Comparison of ENCODE assay signal across 22 cellular contexts in genomic region chr14:61338457-61338856, GRCh38. TPM values are rescaled to one million over a fixed set of nuclear protein-coding genes. Genes with fewer than 3 reads are reported as not detected.
A peak's percentile ranks its signal among the peaks of the same experiment; 100 is the strongest.
DNase-seq lines count a peak whose midpoint lies in the region; ATAC-seq, FAIRE-seq and TF ChIP-seq lines count a peak whose summit lies in the region.
"Had no signal": no experiment of that assay in that cellular context is flagged by ENCODE, and none has a peak within 500 bp of the region (broad histone marks: within the 10 kb centered on the region; RNA-seq: fewer than 3 reads in every experiment).

No MANE protein-coding gene starts in this region.

- H3K27me3 ChIP-seq in CD4-positive, alpha-beta T cell (ENCODE audit: control insufficient read depth, insufficient read depth, low read length): no peaks in the 10 kb centered on the region
- H3K27me3 ChIP-seq in DND-41 (ENCODE audit: insufficient read depth, low read length, poor library complexity) (no peaks in the 10 kb centered on the region), keratinocyte (ENCODE audit: control insufficient read depth, extremely low read depth, insufficient read depth, low read length) (no peaks in the 10 kb centered on the region), PC-9 (ENCODE audit: insufficient read depth, low read depth) (no peaks in the 10 kb centered on the region)
- H3K27me3 ChIP-seq: adrenal gland, heart right ventricle, thyroid gland had no signal

- POLR2A ChIA-PET in CD4-positive, alpha-beta T cell (lab: Charles Lee): interaction anchor here (1.0 to 10.4 kb wide), 19 partner anchors 8 to 424 kb away, joined by 3 to 185 read pairs (median 5); partner anchors contain the start of genes PRKCH, SNAPC1 and TMEM30B
- POLR2A ChIA-PET in PC-9 (lab: Charles Lee; ENCODE audit: unreplicated experiment): no interaction called here

- peak overlapping the region; percentile 69 for H3K4me3 Mint-ChIP-seq in CD4-positive, alpha-beta T cell
- peak overlapping the region; percentile 47 for H3K4me3 Mint-ChIP-seq in activated T-helper 2 cell treated with anti-CD3 and anti-CD28 coated beads, Interferon-gamma antibody, Interleukin-2, Interleukin-4, amounts not matched to agents 10 μg/mL and 5 μg/mL and 100 μg/mL, durations not matched to agents 14 hours and 24 hours and 36 hours (ENCODE audit: low read depth)
- H3K4me3 Mint-ChIP-seq: B cell, nephron progenitor cell had no signal

- no peak for ATAC-seq in CD4-positive, alpha-beta T cell (ENCODE audit: poor library complexity)
- ATAC-seq in DND-41 (ENCODE audit: insufficient read depth, low read depth) (no peak), GM19035 (IDR thresholded peaks at IDR 0.05; ENCODE audit: unreplicated experiment) (no peak), HG03457 (IDR thresholded peaks at IDR 0.05; ENCODE audit: unreplicated experiment) (no peak)
- ATAC-seq: Panc1, SK-N-SH treated with all-trans-retinoic acid at 6 μM for 48 hours had no signal

- peaks cover 11% of the 10 kb centered on the region for H3K36me3 ChIP-seq in DND-41 (ENCODE audit: insufficient read depth, low read length)
- peaks cover 0 to 3% of the 10 kb centered on the region in 2 experiments for H3K36me3 ChIP-seq in keratinocyte (ENCODE audit: control insufficient read depth in 2 of 2, extremely low read depth in 1 of 2, insufficient read depth in 2 of 2, low read length in 2 of 2)
- H3K36me3 ChIP-seq in PC-9 (ENCODE audit: low read depth): no peaks in the 10 kb centered on the region
- H3K36me3 ChIP-seq: adrenal gland, heart right ventricle, thyroid gland had no signal

- no peaks in the 10 kb centered on the region for H3K9me3 ChIP-seq in CD4-positive, alpha-beta T cell (ENCODE audit: control insufficient read depth, low read length)
- no peaks in the 10 kb centered on the region for H3K9me3 ChIP-seq in DND-41 (ENCODE audit: insufficient read depth, low read length, severe bottlenecking)
- no peaks in the 10 kb centered on the region for H3K9me3 ChIP-seq in keratinocyte (ENCODE audit: control insufficient read depth, low read depth, low read length)
- no peaks in the 10 kb centered on the region for H3K9me3 ChIP-seq in PC-9 (ENCODE audit: insufficient read depth, low read depth)
- H3K9me3 ChIP-seq: adrenal gland, heart right ventricle, thyroid gland had no signal

- H3F3A ChIP-seq in PC-9 (ENCODE audit: insufficient read depth, low read depth): no peaks in the 10 kb centered on the region; the same call in none of the 2 replicates

- DNase-seq in CD4-positive, alpha-beta T cell: no peak
- no peak for DNase-seq in DND-41
- DNase-seq in activated T-helper 2 cell treated with anti-CD3 and anti-CD28 coated beads, Interferon-gamma antibody, Interleukin-2, Interleukin-4, amounts not matched to agents 10 μg/mL and 5 μg/mL and 100 μg/mL, durations not matched to agents 14 hours and 24 hours and 36 hours (ENCODE audit: low spot score): no peak
- no peak for DNase-seq in keratinocyte (ENCODE audit: low read depth, low spot score)
- DNase-seq in PC-9: no peak
- no peak for DNase-seq in DMS53 treated with DMSO at 0.1 percent for 48 hours (lab: John Stamatoyannopoulos, UW; ENCODE audit: unreplicated experiment)
- DNase-seq: adrenal gland, heart right ventricle, KBM-7, mammary epithelial cell, NCI-H1092, NCI-H2171 treated with DMSO at 0.1 percent for 48 hours, NCI-H748 treated with DMSO at 0.1 percent for 48 hours, nephron progenitor cell had no signal

- TF ChIP-seq CTCF in CD4-positive, alpha-beta T cell (IDR thresholded peaks at IDR 0.05): no peak
- TF ChIP-seq CTCF in DND-41 (IDR thresholded peaks at IDR 0.05; ENCODE audit: borderline replicate concordance, extremely low read depth, low read length, poor library complexity, severe bottlenecking) (no peak), keratinocyte (optimal IDR thresholded peaks at IDR 0.05 in 1 of 3, IDR thresholded peaks at IDR 0.05 in 1 of 3, conservative IDR thresholded peaks at IDR 0.05 in 1 of 3; ENCODE audit: extremely low read depth in 1 of 3, insufficient read depth in 2 of 3, low read length in 3 of 3) (no peak), PC-9 (conservative IDR thresholded peaks at IDR 0.05) (no peak)

- H3K9ac ChIP-seq in DND-41 (ENCODE audit: low read depth, low read length) (0 out of 2 replicates have a peak overlapping the region, but pooled peaks have one; percentile 27), keratinocyte (ENCODE audit: control insufficient read depth, extremely low read depth, insufficient read depth, low read length) (no peak overlapping the region)

- H3K79me2 ChIP-seq in DND-41 (ENCODE audit: insufficient read depth, low read length) (peaks cover 96% of the 10 kb centered on the region), keratinocyte (ENCODE audit: control insufficient read depth, insufficient read depth, low read length) (peaks cover 23% of the 10 kb centered on the region), PC-9 (ENCODE audit: low read depth) (peaks cover 85% of the 10 kb centered on the region)

- H3K4me3 ChIP-seq in DND-41 (ENCODE audit: low read depth in 1 of 2, low read length in 2 of 2): no peak overlapping the region
- H3K4me3 ChIP-seq in keratinocyte (ENCODE audit: control insufficient read depth in 2 of 3, extremely low read depth in 1 of 3, insufficient read depth in 2 of 3, low read depth in 1 of 3, low read length in 3 of 3): no peak overlapping the region
- H3K4me3 ChIP-seq in PC-9: no peak overlapping the region
- H3K4me3 ChIP-seq: adrenal gland, heart right ventricle, skin epidermis, thyroid gland had no signal

- no peaks in the 10 kb centered on the region for H3K9me2 ChIP-seq in PC-9 (ENCODE audit: insufficient read depth)

- H3K36me3 Mint-ChIP-seq in CD4-positive, alpha-beta T cell (ENCODE audit: low read depth): peaks cover 48% of the 10 kb centered on the region
- H3K36me3 Mint-ChIP-seq in activated T-helper 2 cell treated with anti-CD3 and anti-CD28 coated beads, Interferon-gamma antibody, Interleukin-2, Interleukin-4, amounts not matched to agents 10 μg/mL and 5 μg/mL and 100 μg/mL, durations not matched to agents 14 hours and 24 hours and 36 hours (ENCODE audit: low read depth): peaks cover 18% of the 10 kb centered on the region

- H2AFZ ChIP-seq in DND-41 (ENCODE audit: low read depth, low read length) (no peak overlapping the region), keratinocyte (ENCODE audit: control insufficient read depth, low read length) (no peak overlapping the region), PC-9 (no peak overlapping the region)

- peaks cover 97% of the 10 kb centered on the region for H3K4me1 ChIP-seq in DND-41 (ENCODE audit: insufficient read depth, low read length)
- H3K4me1 ChIP-seq in keratinocyte (ENCODE audit: control insufficient read depth, extremely low read depth, insufficient read depth, low read length): peaks cover 17% of the 10 kb centered on the region
- H3K4me1 ChIP-seq in PC-9 (replicated peaks; ENCODE audit: insufficient read depth): peaks cover 19% of the 10 kb centered on the region

- no peaks in the 10 kb centered on the region for H3K9me1 ChIP-seq in keratinocyte (ENCODE audit: control insufficient read depth, extremely low read depth, insufficient read depth, low read length)

- peaks cover 83% of the 10 kb centered on the region for H3K4me1 Mint-ChIP-seq in CD4-positive, alpha-beta T cell (ENCODE audit: low read depth)
- H3K4me1 Mint-ChIP-seq in activated T-helper 2 cell treated with anti-CD3 and anti-CD28 coated beads, Interferon-gamma antibody, Interleukin-2, Interleukin-4, amounts not matched to agents 10 μg/mL and 5 μg/mL and 100 μg/mL, durations not matched to agents 14 hours and 24 hours and 36 hours (ENCODE audit: low read depth): peaks cover 76% of the 10 kb centered on the region
- H3K4me1 Mint-ChIP-seq: nephron progenitor cell had no signal

- peak overlapping the region; percentile 99 for H3K27ac Mint-ChIP-seq in CD4-positive, alpha-beta T cell
- H3K27ac Mint-ChIP-seq in activated T-helper 2 cell treated with anti-CD3 and anti-CD28 coated beads, Interferon-gamma antibody, Interleukin-2, Interleukin-4, amounts not matched to agents 10 μg/mL and 5 μg/mL and 100 μg/mL, durations not matched to agents 14 hours and 24 hours and 36 hours: peak overlapping the region; percentile 89
- H3K27ac Mint-ChIP-seq: B cell, nephron progenitor cell had no signal

- H3K4me2 ChIP-seq in DND-41 (ENCODE audit: insufficient read depth, low read length) (peak overlapping the region; percentile 25), keratinocyte (ENCODE audit: control insufficient read depth, extremely low read depth, insufficient read depth, low read depth, low read length) (no peak overlapping the region), PC-9 (no peak overlapping the region)

- dilution Hi-C loops in keratinocyte (cut with MboI; ENCODE audit: extremely low pct_ligation_motif_present, low sequenced_read_pairs): no loop called here

- BruUV-seq in PC-9 (replicated peaks; lab: Mats Ljungman, UMichigan): no TSS peak

- CTCF ChIA-PET in CD4-positive, alpha-beta T cell (lab: Charles Lee): interaction anchor here (1.8 to 3.4 kb wide), 2 partner anchors 16 to 50 kb away, joined by 5 to 23 read pairs; partner anchors contain the start of gene PRKCH
- CTCF ChIA-PET in PC-9 (lab: Charles Lee): no interaction called here

- H3K27me3 Mint-ChIP-seq in CD4-positive, alpha-beta T cell: no peaks in the 10 kb centered on the region
- no peaks in the 10 kb centered on the region for H3K27me3 Mint-ChIP-seq in activated T-helper 2 cell treated with anti-CD3 and anti-CD28 coated beads, Interferon-gamma antibody, Interleukin-2, Interleukin-4, amounts not matched to agents 10 μg/mL and 5 μg/mL and 100 μg/mL, durations not matched to agents 14 hours and 24 hours and 36 hours (ENCODE audit: low read depth)
- H3K27me3 Mint-ChIP-seq: B cell had no signal

- peak overlapping the region; percentile 98 for H3K27ac ChIP-seq in CD4-positive, alpha-beta T cell (ENCODE audit: low read depth, low read length)
- H3K27ac ChIP-seq in DND-41 (ENCODE audit: low read length) (peak overlapping the region; percentile 70), keratinocyte (ENCODE audit: control insufficient read depth, insufficient read depth, low read length) (no peak overlapping the region), PC-9 (no peak overlapping the region)
- H3K27ac ChIP-seq: adrenal gland had no signal

- intact Hi-C loops in CD4-positive, alpha-beta T cell (cut with DNase I, micrococcal nuclease): loop anchor here in 1 of 2 experiments (5.0 kb wide), 1 partner anchor 359 kb away; the partner anchor contains the start of gene HIF1A
- intact Hi-C loops in activated T-helper 2 cell treated with anti-CD3 and anti-CD28 coated beads, Interferon-gamma antibody, Interleukin-2, Interleukin-4, amounts not matched to agents 10 μg/mL and 5 μg/mL and 100 μg/mL, durations not matched to agents 14 hours and 24 hours and 36 hours (cut with micrococcal nuclease): no loop called here
- intact Hi-C loops in PC-9 (cut with micrococcal nuclease; ENCODE audit: unreplicated experiment): no loop called here

- peaks cover 18% of the 10 kb centered on the region for H4K20me1 ChIP-seq in DND-41 (ENCODE audit: insufficient read depth, low read length)
- H4K20me1 ChIP-seq in keratinocyte (ENCODE audit: control insufficient read depth, extremely low read depth, insufficient read depth, low read length): no peaks in the 10 kb centered on the region
- H4K20me1 ChIP-seq in PC-9 (ENCODE audit: insufficient read depth): no peaks in the 10 kb centered on the region

- no peaks in the 10 kb centered on the region for H3K9me3 Mint-ChIP-seq in CD4-positive, alpha-beta T cell
- H3K9me3 Mint-ChIP-seq in activated T-helper 2 cell treated with anti-CD3 and anti-CD28 coated beads, Interferon-gamma antibody, Interleukin-2, Interleukin-4, amounts not matched to agents 10 μg/mL and 5 μg/mL and 100 μg/mL, durations not matched to agents 14 hours and 24 hours and 36 hours: no peaks in the 10 kb centered on the region
- H3K9me3 Mint-ChIP-seq: nephron progenitor cell had no signal

- FAIRE-seq in keratinocyte (lab: Jason Lieb, UNC): peak; percentile 26
- FAIRE-seq: H1 had no signal

RNA-seq across cellular contexts. Expression of gene PRKCH, which starts 17.1 kb away (rescaled TPM):
- total RNA-seq in CD4-positive, alpha-beta T cell: 100 to 1,000 TPM; 378 to 385 TPM
- total RNA-seq in activated T-helper 2 cell treated with anti-CD3 and anti-CD28 coated beads, Interferon-gamma antibody, Interleukin-2, Interleukin-4, amounts not matched to agents 10 μg/mL and 5 μg/mL and 100 μg/mL, durations not matched to agents 14 hours and 24 hours and 36 hours: 101 and 102 TPM in 2 replicates
- 12.0 to 13.7 TPM (median 12.0 TPM) in 3 replicates for polyA plus RNA-seq in keratinocyte
- polyA plus RNA-seq in keratinocyte (2011; ENCODE audit: low read depth): 25.3 TPM
- polyA plus RNA-seq in keratinocyte (2011; cell fraction: cytosol; rRNA removed): 11.7 and 12.1 TPM in 2 replicates
- 14.1 and 17.1 TPM in 2 replicates for polyA plus RNA-seq in keratinocyte (2011; cell fraction: nucleus; rRNA removed)
- 6.9 and 21.5 TPM in 2 replicates for polyA plus RNA-seq in keratinocyte (2012; ENCODE audit: low replicate concordance)
- polyA minus RNA-seq in keratinocyte: 20.1 to 34.5 TPM (median 31.4 TPM) in 3 replicates
- 24.6 TPM for polyA minus RNA-seq in keratinocyte (2011; cell fraction: cytosol; rRNA and poly(A)+ RNA removed)
- polyA minus RNA-seq in keratinocyte (2011; cell fraction: nucleus; rRNA and poly(A)+ RNA removed): 18.3 and 32.3 TPM in 2 replicates
- total RNA-seq in PC-9 (2021): 32.4 and 49.8 TPM in 2 replicates

RNA-seq across cellular contexts. Expression of gene TMEM30B, which starts 57.3 kb away (rescaled TPM):
- total RNA-seq in CD4-positive, alpha-beta T cell: 1 to 10 TPM; 8.9 to 9.1 TPM
- 0.46 and 0.66 TPM in 2 replicates for total RNA-seq in activated T-helper 2 cell treated with anti-CD3 and anti-CD28 coated beads, Interferon-gamma antibody, Interleukin-2, Interleukin-4, amounts not matched to agents 10 μg/mL and 5 μg/mL and 100 μg/mL, durations not matched to agents 14 hours and 24 hours and 36 hours
- 5.6 to 8.7 TPM (median 8.1 TPM) in 3 replicates for polyA plus RNA-seq in keratinocyte
- polyA plus RNA-seq in keratinocyte (2011; ENCODE audit: low read depth): 5.7 TPM
- 6.8 and 8.1 TPM in 2 replicates for polyA plus RNA-seq in keratinocyte (2011; cell fraction: cytosol; rRNA removed)
- 8.0 and 8.3 TPM in 2 replicates for polyA plus RNA-seq in keratinocyte (2011; cell fraction: nucleus; rRNA removed)
- 12.9 and 13.9 TPM in 2 replicates for polyA plus RNA-seq in keratinocyte (2012; ENCODE audit: low replicate concordance)
- 5.2 to 23.4 TPM (median 6.1 TPM) in 3 replicates for polyA minus RNA-seq in keratinocyte
- polyA minus RNA-seq in keratinocyte (2011; cell fraction: cytosol; rRNA and poly(A)+ RNA removed): 25.9 TPM
- polyA minus RNA-seq in keratinocyte (2011; cell fraction: nucleus; rRNA and poly(A)+ RNA removed): 11.1 and 12.2 TPM in 2 replicates
- 15.2 and 19.6 TPM in 2 replicates for total RNA-seq in PC-9 (2021)

Comparison
In these comparisons a context has a peak if more than half of its experiments do, and no peak if none do; other contexts are left out.
1. H3K27ac ChIP-seq: peak in CD4-positive, alpha-beta T cell (single experiment) and DND-41 (single experiment); none in keratinocyte (single experiment) and PC-9 (single experiment).